ENCODE assay signal across 15 cellular contexts in genomic region chr14:102957222-102957621, GRCh38. TPM values are rescaled to one million over a fixed set of nuclear protein-coding genes. Genes with fewer than 3 reads are reported as not detected.
"Had no signal": no experiment of that assay in that cellular context is flagged by ENCODE, and none has a peak within 500 bp of the region (broad histone marks: within the 10 kb centered on the region; RNA-seq: fewer than 3 reads in every experiment).

No MANE protein-coding gene starts in this region.

- DNase-seq: activated CD4-positive, alpha-beta T cell treated with anti-CD3 and anti-CD28 coated beads for 4 hours; activated naive CD4-positive, alpha-beta T cell treated with Interleukin-2 at 50 U/mL for 16 hours; lower lobe of right lung; midbrain; natural killer cell; psoas muscle; stimulated activated CD4-positive, alpha-beta T cell treated with anti-CD3 and anti-CD28 coated beads, Interleukin-4, amount 100 ng/mL, for 1 hour; stimulated activated CD8-positive, alpha-beta memory T cell treated with anti-CD3 and anti-CD28 coated beads, Interleukin-4, amount 100 ng/mL, for 48 hours; stimulated activated naive CD8-positive, alpha-beta T cell treated with anti-CD3 and anti-CD28 coated beads, Interleukin-15, Interleukin-2, amounts not matched to agents 100 U/mL and 50 U/mL, for 24 hours; T-helper 1 cell; WERI-Rb-1 had no signal

- H3K4me1 ChIP-seq: lower lobe of right lung, psoas muscle had no signal

- H3K4me3 Mint-ChIP-seq: activated T-helper 1 cell treated with anti-CD3 and anti-CD28 coated beads, Interleukin-12 subunit alpha, Interleukin-12 subunit beta, Interleukin-2, Interleukin-4 antibody, amounts not matched to agents 30 ng/mL and 10 ng/mL and 1 ng/mL, durations not matched to agents 14 hours and 24 hours and 36 hours; brain; central memory CD8-positive, alpha-beta T cell; dendritic cell treated with granulocyte-macrophage colony-stimulating factor and Interleukin-4, amounts not matched to agents 40 ng/mL and 50 ng/mL, for 4 days; natural killer cell had no signal

- H3K27ac ChIP-seq: lower lobe of right lung, psoas muscle, WERI-Rb-1 had no signal

- H3K9me3 ChIP-seq: lower lobe of right lung, psoas muscle had no signal

- H3K9me3 Mint-ChIP-seq: activated T-helper 1 cell treated with anti-CD3 and anti-CD28 coated beads, Interleukin-12 subunit alpha, Interleukin-12 subunit beta, Interleukin-2, Interleukin-4 antibody, amounts not matched to agents 30 ng/mL and 10 ng/mL and 1 ng/mL, durations not matched to agents 14 hours and 24 hours and 36 hours; brain; central memory CD8-positive, alpha-beta T cell; dendritic cell treated with granulocyte-macrophage colony-stimulating factor and Interleukin-4, amounts not matched to agents 40 ng/mL and 50 ng/mL, for 4 days; natural killer cell had no signal

- H3K27me3 Mint-ChIP-seq: brain; dendritic cell treated with granulocyte-macrophage colony-stimulating factor and Interleukin-4, amounts not matched to agents 40 ng/mL and 50 ng/mL, for 4 days had no signal

- H3K4me3 ChIP-seq: lower lobe of right lung, psoas muscle had no signal

- H3K27ac Mint-ChIP-seq: activated T-helper 1 cell treated with anti-CD3 and anti-CD28 coated beads, Interleukin-12 subunit alpha, Interleukin-12 subunit beta, Interleukin-2, Interleukin-4 antibody, amounts not matched to agents 30 ng/mL and 10 ng/mL and 1 ng/mL, durations not matched to agents 14 hours and 24 hours and 36 hours; dendritic cell treated with granulocyte-macrophage colony-stimulating factor and Interleukin-4, amounts not matched to agents 40 ng/mL and 50 ng/mL, for 4 days; natural killer cell had no signal

- H3K36me3 Mint-ChIP-seq: natural killer cell had no signal

- H3K4me1 Mint-ChIP-seq: brain; central memory CD8-positive, alpha-beta T cell; natural killer cell had no signal

- ATAC-seq: lower lobe of right lung; natural killer cell; psoas muscle; stimulated activated naive CD8-positive, alpha-beta T cell treated with anti-CD3 and anti-CD28 coated beads, Interleukin-15, Interleukin-2, amounts not matched to agents 100 U/mL and 50 U/mL, for 24 hours had no signal

RNA-seq across cellular contexts. Expression of gene AMN, which starts 34.8 kb away (rescaled TPM):
- total RNA-seq: psoas muscle had no signal
